In the genomic region with DNA sequence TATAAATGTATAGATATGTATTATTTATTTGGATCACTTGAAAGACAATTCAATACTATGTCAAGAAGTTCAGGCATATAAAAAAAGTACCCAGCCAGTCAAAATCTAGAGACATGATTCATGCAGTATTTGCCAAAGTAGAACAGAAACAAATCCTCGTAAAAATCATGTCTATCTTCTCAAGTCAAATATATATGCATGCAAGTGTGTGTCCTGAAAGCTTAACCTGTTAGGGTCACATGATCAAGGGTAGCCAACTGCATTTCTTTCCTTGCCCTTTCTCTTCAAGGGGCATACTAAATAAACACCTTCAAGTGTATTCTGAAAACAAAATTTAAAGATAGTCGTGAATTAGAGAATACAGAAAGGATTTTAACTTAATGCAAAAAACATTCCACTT, we compare ENCODE assay signal across 26 cellular contexts.
"Had no signal": no experiment of that assay in that cellular context is flagged by ENCODE, and none has a peak within 500 bp of the region (broad histone marks: within the 10 kb centered on the region; RNA-seq: fewer than 3 reads in every experiment).

No MANE protein-coding gene starts in this region.

- H3K9ac ChIP-seq: KMS-11 had no signal

- DNase-seq: IMR-90, Kasumi-1, MG63, NCI-H1092, NCI-H1105 treated with DMSO at 0.1 percent for 48 hours, NCI-H1417 treated with DMSO at 0.1 percent for 48 hours, NCI-H146, NCI-H1694 treated with DMSO at 0.1 percent for 48 hours, NCI-H1930, NCI-H2081, NCI-H2107, NCI-H2227 treated with DMSO at 0.1 percent for 48 hours, NCI-H446, NCI-H510A, NCI-H524 treated with DMSO at 0.1 percent for 48 hours, NCI-H69, NCI-H774, PC-9, Peyer's patch, SHP77 treated with DMSO at 0.1 percent for 48 hours, SJCRH30, T-helper 1 cell had no signal

- H3K4me2 ChIP-seq: KMS-11, PC-9 had no signal

- H3K27me3 ChIP-seq: MG63, Peyer's patch, SJCRH30 had no signal

- H3K4me3 ChIP-seq: MG63, PC-9, Peyer's patch, SJCRH30 had no signal

- ATAC-seq: HepG2, Right ventricle myocardium inferior, SK-N-SH treated with all-trans-retinoic acid at 6 μM for 48 hours had no signal

- H3K4me1 ChIP-seq: Peyer's patch, SJCRH30 had no signal

- H3K9me3 ChIP-seq: MG63, Peyer's patch, SJCRH30 had no signal

- FAIRE-seq: HepG2 had no signal

- H3K27ac ChIP-seq: KMS-11, PC-9, Peyer's patch, SJCRH30 had no signal

- H3K36me3 ChIP-seq: MG63, Peyer's patch, SJCRH30 had no signal

- H2AFZ ChIP-seq: PC-9 had no signal
